ENCODE assay signal across 8 cellular contexts in the genomic region with DNA sequence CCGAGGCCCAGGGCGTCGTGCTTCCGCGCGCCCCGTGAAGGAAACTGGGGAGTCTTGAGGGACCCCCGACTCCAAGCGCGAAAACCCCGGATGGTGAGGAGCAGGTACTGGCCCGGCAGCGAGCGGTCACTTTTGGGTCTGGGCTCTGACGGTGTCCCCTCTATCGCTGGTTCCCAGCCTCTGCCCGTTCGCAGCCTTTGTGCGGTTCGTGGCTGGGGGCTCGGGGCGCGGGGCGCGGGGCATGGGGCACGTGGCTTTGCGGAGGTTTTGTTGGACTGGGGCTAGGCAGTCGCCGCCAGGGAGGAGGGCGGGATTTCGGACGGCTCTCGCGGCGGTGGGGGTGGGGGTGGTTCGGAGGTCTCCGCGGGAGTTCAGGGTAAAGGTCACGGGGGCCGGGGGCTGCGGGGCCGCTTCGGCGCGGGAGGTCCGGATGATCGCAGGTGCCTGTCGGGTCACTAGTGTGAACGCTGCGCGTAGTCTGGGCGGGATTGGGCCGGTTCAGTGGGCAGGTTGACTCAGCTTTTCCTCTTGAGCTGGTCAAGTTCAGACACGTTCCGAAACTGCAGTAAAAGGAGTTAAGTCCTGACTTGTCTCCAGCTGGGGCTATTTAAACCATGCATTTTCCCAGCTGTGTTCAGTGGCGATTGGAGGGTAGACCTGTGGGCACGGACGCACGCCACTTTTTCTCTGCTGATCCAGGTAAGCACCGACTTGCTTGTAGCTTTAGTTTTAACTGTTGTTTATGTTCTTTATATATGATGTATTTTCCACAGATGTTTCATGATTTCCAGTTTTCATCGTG. TPM values are rescaled to one million over a fixed set of nuclear protein-coding genes. Genes with fewer than 3 reads are reported as not detected.
DNase-seq lines count a peak whose midpoint lies in the region; ATAC-seq, FAIRE-seq and TF ChIP-seq lines count a peak whose summit lies in the region.

No MANE protein-coding gene starts in this region.

- FAIRE-seq in GM19239 (lab: Jason Lieb, UNC) = peak; percentile 86

- DNase-seq in BE2C (peak; percentile 62), GM19239 (ENCODE audit: insufficient read length, low spot score) (peak; percentile 39), NCI-H510A (lab: John Stamatoyannopoulos, UW) (peak; percentile 98), cortex of kidney (lab: John Stamatoyannopoulos, UW) (peak; percentile 27), left lobe of liver (ENCODE audit: low spot score) (peak; percentile 88)
- peak; percentile 81 for DNase-seq in activated CD4-positive, alpha-beta T cell treated with anti-CD3 and anti-CD28 coated beads for 48 hours
- DNase-seq in stimulated activated CD4-positive, alpha-beta T cell treated with anti-CD3 and anti-CD28 coated beads, Interleukin-2, amount 100 ng/mL, for 24 hours = peak; percentile 69 to 72

- no peak for TF ChIP-seq CTCF in BE2C (IDR thresholded peaks at IDR 0.05; ENCODE audit: low read depth, low read length)

- no peaks in the 10 kb centered on the region for H3K9me3 ChIP-seq in BE2C

- H3K4me3 ChIP-seq in BE2C (ENCODE audit: low read depth, low read length) = peak overlapping the region; percentile 96

- H3K36me3 ChIP-seq in BE2C = peaks cover 11% of the 10 kb centered on the region

- no peaks in the 10 kb centered on the region for H3K27me3 ChIP-seq in BE2C

- ATAC-seq in HG03442 (IDR thresholded peaks at IDR 0.05; ENCODE audit: unreplicated experiment) = peak; percentile 53
- peak; percentile 58 for ATAC-seq in left lobe of liver

- no peaks in the 10 kb centered on the region for H3K4me1 ChIP-seq in BE2C

RNA-seq across cellular contexts. Expression of a gene that starts 0.6 kb away (rescaled TPM):
- 15.7 TPM for polyA plus RNA-seq in BE2C (2012; ENCODE audit: insufficient read depth, insufficient read length, low read depth)
- total RNA-seq in left lobe of liver = 49.2 TPM

Comparison
In these comparisons a context has a peak if more than half of its experiments do, and no peak if none do; other contexts are left out.
1. Peak in every context shown above with its lines: DNase-seq, ATAC-seq and H3K4me3 ChIP-seq.
2. DNase-seq: peak in every context shown above with its lines; median percentile 98 in NCI-H510A; 88 in left lobe of liver; 81 in activated CD4-positive, alpha-beta T cell treated with anti-CD3 and anti-CD28 coated beads for 48 hours; 70 in stimulated activated CD4-positive, alpha-beta T cell treated with anti-CD3 and anti-CD28 coated beads, Interleukin-2, amount 100 ng/mL, for 24 hours; 62 in BE2C; 39 in GM19239; 27 in cortex of kidney.